Comparison of ENCODE assay signal across 8 cellular contexts in the genomic region with DNA sequence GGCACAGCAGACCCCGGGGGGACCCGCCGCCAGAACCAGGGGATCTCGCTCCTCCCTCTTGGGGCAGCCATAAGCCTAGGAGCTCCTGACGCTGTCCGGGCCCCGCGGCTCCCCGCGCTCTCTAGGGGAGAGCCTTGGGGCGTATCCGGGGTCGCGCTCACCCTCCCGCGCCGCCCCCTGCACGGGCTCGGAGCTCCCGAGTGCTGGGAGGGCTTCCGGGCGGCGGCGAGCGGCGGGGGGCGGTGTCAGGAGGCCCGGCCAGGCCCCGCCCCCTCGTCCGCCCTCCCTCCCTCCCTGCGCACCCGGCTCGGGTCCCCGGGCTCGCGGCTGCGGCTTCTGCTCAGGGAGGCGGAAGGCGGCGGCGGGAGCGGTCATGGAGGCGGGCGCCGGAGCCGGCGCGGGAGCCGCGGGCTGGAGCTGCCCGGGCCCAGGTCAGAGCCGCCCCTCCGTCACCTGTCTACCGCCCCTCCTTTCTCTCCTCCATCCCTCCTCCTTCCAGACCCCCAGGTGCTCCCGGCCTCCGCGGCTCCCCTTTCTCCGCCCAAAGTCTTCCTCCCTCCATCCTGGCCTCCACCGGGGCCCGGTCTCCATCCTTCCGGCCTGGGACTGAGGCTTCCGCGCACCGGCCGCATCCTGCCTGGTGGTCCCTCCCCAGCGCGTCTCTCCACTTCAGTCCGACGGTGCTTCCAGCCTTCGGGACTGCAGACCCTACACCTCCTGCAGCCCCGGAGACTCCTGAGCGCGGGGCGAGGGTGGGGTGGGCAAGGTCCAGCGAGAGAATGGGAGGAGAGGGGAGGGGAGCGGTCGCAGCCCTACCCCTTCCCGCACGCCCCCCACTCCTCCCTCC. TPM values are rescaled to one million over a fixed set of nuclear protein-coding genes. Genes with fewer than 3 reads are reported as not detected.
DNase-seq lines count a peak whose midpoint lies in the region; ATAC-seq and TF ChIP-seq lines count a peak whose summit lies in the region.

No MANE protein-coding gene starts in this region.

- H3K9me3 ChIP-seq in body of pancreas, result no peaks in the 10 kb centered on the region
- no peaks in the 10 kb centered on the region for H3K9me3 ChIP-seq in spleen

- intact Hi-C loops in body of pancreas (cut with DNase I), result no loop called here
- intact Hi-C loops in spleen (cut with DNase I; ENCODE audit: low total_unique reads), result no loop called here

- TF ChIP-seq POLR2A in body of pancreas (IDR thresholded peaks at IDR 0.05) (peak; percentile 25 to 38 (median 31)), spleen (IDR thresholded peaks at IDR 0.05) (no peak)

- H3K27me3 ChIP-seq in body of pancreas (no peaks in the 10 kb centered on the region), spleen (replicated peaks in 1 of 7) (peaks cover 0 to 26% (median 0%) of the 10 kb centered on the region in 7 donors)

- ATAC-seq in body of pancreas, result peak; percentile 89

- POLR2A ChIA-PET in HEK293T (lab: Yijun Ruan, JAX), result interaction anchor here (0.6 to 2.1 kb wide), 9 partner anchors 8 to 72 kb away, joined by 3 to 8 read pairs (median 4); a partner anchor contains a TSS

- 1% methylated on average over 17 to 79 of the region's 80 CpGs for WGBS in body of pancreas, 2 donors
- WGBS in spleen, 5 donors, result 1 to 2% (median 1%) methylated on average over 41 to 80 of the region's 80 CpGs

- DNase-seq in HEK293T (ENCODE audit: extremely low spot score), result peak; percentile 85
- peak; percentile 54 for DNase-seq in NCI-H1105 treated with DMSO at 0.1 percent for 48 hours (lab: John Stamatoyannopoulos, UW)
- DNase-seq in UCSD-AML1 (lab: John Stamatoyannopoulos, UW; ENCODE audit: unreplicated experiment), result peak; percentile 52
- DNase-seq in body of pancreas, result peak; percentile 70 to 80 (median 76)
- peak; percentile 93 for DNase-seq in iPS-NIHi11 (ENCODE audit: low spot score)
- DNase-seq in spleen, result peak; percentile 94
- DNase-seq in GF-D8 (lab: John Stamatoyannopoulos, UW), result no peak

- no peaks in the 10 kb centered on the region for H3K36me3 ChIP-seq in body of pancreas (replicated peaks in 1 of 2; ENCODE audit: insufficient read depth in 1 of 2, low read depth in 2 of 2)
- H3K36me3 ChIP-seq in spleen, result no peaks in the 10 kb centered on the region

- H3K4me1 ChIP-seq in body of pancreas (peaks cover 15% of the 10 kb centered on the region), spleen (peaks cover 0 to 32% (median 22%) of the 10 kb centered on the region in 6 donors)

- H3K27ac ChIP-seq in body of pancreas (peak overlapping the region in 1 of 4 donors; percentile 25), spleen (peak overlapping the region in 6 of 8 donors; percentile 29 to 67 (median 59))

- H3K4me3 ChIP-seq in GM12875 (ENCODE audit: low read depth, low read length) (peak overlapping the region; percentile 77), body of pancreas (peak overlapping the region; percentile 74 to 85), spleen (peak overlapping the region; percentile 51 to 85 (median 78))

- CTCF ChIA-PET in HEK293T (lab: Yijun Ruan, JAX), result interaction anchor here (1.1 kb wide), 1 partner anchor 16 kb away, joined by 3 read pairs; no protein-coding TSS in a partner anchor

- TF ChIP-seq CTCF in GM12875 (IDR thresholded peaks at IDR 0.05; ENCODE audit: borderline replicate concordance, insufficient read depth, low read depth, low read length) (no peak), body of pancreas (IDR thresholded peaks at IDR 0.05) (no peak), spleen (IDR thresholded peaks at IDR 0.05 in 8 of 11, conservative IDR thresholded peaks at IDR 0.05 in 3 of 11) (no peak)

TF ChIP-seq in HEK293T, 16 proteins besides CTCF, POLR2A, EP300 and RAD21:
- TF ChIP-seq CTBP1 (IDR thresholded peaks at IDR 0.05; ENCODE audit: borderline replicate concordance) (0 out of 2 replicates have a peak, but pooled peaks have one; percentile 37), SP1 (IDR thresholded peaks at IDR 0.05) (no peak)

RNA-seq across cellular contexts. Expression of a gene that starts 0.4 kb away (rescaled TPM):
- total RNA-seq in body of pancreas (1 to 10 TPM in 1 of 2 donors, under 1 TPM in 1; 0.99 to 3.6 TPM), spleen (1 to 10 TPM; 4.0 to 9.8 (median 5.5) TPM)
- polyA plus RNA-seq in spleen, result 1 to 10 TPM in 2 of 3 donors, under 1 TPM in 1; 0.77 to 2.2 (median 1.7) TPM

RNA-seq across cellular contexts. Expression of a gene that starts 15.8 kb away (rescaled TPM):
- total RNA-seq in body of pancreas, result not detected
- total RNA-seq in spleen, result not detected
- not detected for polyA plus RNA-seq in spleen

RNA-seq across cellular contexts. Expression of a gene that starts 38.9 kb away (rescaled TPM):
- total RNA-seq in body of pancreas (1 to 10 TPM; 1.8 to 4.0 TPM), spleen (1 to 10 TPM in 2 of 7 donors, under 1 TPM in 5; 0.21 to 1.8 (median 0.42) TPM)
- polyA plus RNA-seq in spleen, result 1 to 10 TPM in 1 of 3 donors, under 1 TPM in 2; 0.42 to 1.7 (median 0.93) TPM

RNA-seq across cellular contexts. Expression of a gene that starts 52.2 kb away (rescaled TPM):
- 10 to 100 TPM; 36.3 to 45.8 TPM for total RNA-seq in body of pancreas
- total RNA-seq in spleen, result 10 to 100 TPM; 50.4 to 98.8 (median 60.8) TPM
- 10 to 100 TPM in 2 of 3 donors, 1 to 10 TPM in 1; 7.9 to 15.6 (median 13.6) TPM for polyA plus RNA-seq in spleen

Comparison
In these comparisons a context has a peak if more than half of its experiments do, and no peak if none do; other contexts are left out.
1. POLR2A ChIP-seq: peak in body of pancreas (3 of 3); none in spleen (0 of 3).
2. Peak in every context shown above with its lines, with median percentiles within 50 percentile points of each other: H3K4me3 ChIP-seq.